1 cellular context compared by ENCODE assay signal in genomic region chr2:168890006-168890782, GRCh38.
TF ChIP-seq lines count a peak whose summit lies in the region.

TSS of gene SPC25 (minus strand) at chr2:168890430. CDS start at chr2:168889519, 911 bp downstream.

TF ChIP-seq in WTC11, 78 proteins besides CTCF, POLR2A, EP300 and RAD21 (continued from another document):
- TF ChIP-seq FOXP4 (CRISPR knock-in tag; IDR thresholded peaks at IDR 0.05) (peak; percentile 65; the same call in 1 of the 2 replicates), EMX1 (CRISPR knock-in tag; IDR thresholded peaks at IDR 0.05) (no peak), AFF4 (CRISPR knock-in tag; IDR thresholded peaks at IDR 0.05; ENCODE audit: borderline replicate concordance) (no peak), E2F5 (CRISPR knock-in tag; IDR thresholded peaks at IDR 0.05) (peak; percentile 97), USF2 (CRISPR knock-in tag; IDR thresholded peaks at IDR 0.05) (no peak), PREB (CRISPR knock-in tag; IDR thresholded peaks at IDR 0.05; ENCODE audit: borderline replicate concordance) (no peak), ATF6 (CRISPR knock-in tag; IDR thresholded peaks at IDR 0.05) (no peak)
